8 cellular contexts compared by ENCODE assay signal in genomic region chr1:89454845-89455521, GRCh38.
DNase-seq lines count a peak whose midpoint lies in the region; ATAC-seq, FAIRE-seq and TF ChIP-seq lines count a peak whose summit lies in the region.

No MANE protein-coding gene starts in this region.

- intact Hi-C loops in CD14-positive monocyte (cut with micrococcal nuclease), result loop anchor here (5.0 to 10.0 kb wide), 2 partner anchors 370 to 458 kb away; no protein-coding TSS in a partner anchor

- FAIRE-seq in H54 (lab: Jason Lieb, UNC), result no peak

- ATAC-seq in WTC11, result peak; percentile 54
- ATAC-seq in lung (ENCODE audit: insufficient read depth, low FRiP score), result no peak
- ATAC-seq in HG03439 (IDR thresholded peaks at IDR 0.05; ENCODE audit: unreplicated experiment), result no peak

- no peak overlapping the region for H3K27ac Mint-ChIP-seq in CD14-positive monocyte
- H3K27ac Mint-ChIP-seq in WTC11, result no peak overlapping the region

- DNase-seq in CD14-positive monocyte (ENCODE audit: low spot score) (no peak), H54 (ENCODE audit: insufficient read length, low spot score) (peak; percentile 11), NCI-H2171 (lab: John Stamatoyannopoulos, UW) (peak; percentile 28), WTC11 (ENCODE audit: low spot score) (peak; percentile 28), coronary artery (ENCODE audit: low spot score) (no peak), lung (ENCODE audit: low spot score) (no peak)
- DNase-seq in stimulated activated CD8-positive, alpha-beta memory T cell treated with anti-CD3 and anti-CD28 coated beads, Interleukin-7, amount 100 ng/mL, for 1 hour (ENCODE audit: low read depth in 2 of 2), result peak; percentile 5 to 29

- 28 to 33% methylated on average over 7 of the region's 7 CpGs for WGBS in lung, 2 donors

- H3K27me3 ChIP-seq in lung (ENCODE audit: control insufficient read depth, insufficient read depth), result no peaks in the 10 kb centered on the region

- no peaks in the 10 kb centered on the region for H3K36me3 Mint-ChIP-seq in CD14-positive monocyte
- H3K36me3 Mint-ChIP-seq in WTC11, result no peaks in the 10 kb centered on the region

- H3K4me3 Mint-ChIP-seq in CD14-positive monocyte (no peak overlapping the region), WTC11 (no peak overlapping the region)

- no peaks in the 10 kb centered on the region for H3K9me3 ChIP-seq in lung (ENCODE audit: control insufficient read depth in 2 of 2, insufficient read depth in 1 of 2, low read length in 1 of 2)

- H3K4me1 ChIP-seq in lung (ENCODE audit: control insufficient read depth in 2 of 2, insufficient read depth in 2 of 2, low read length in 2 of 2), result no peaks in the 10 kb centered on the region

- H3K9me3 Mint-ChIP-seq in CD14-positive monocyte (no peaks in the 10 kb centered on the region), WTC11 (no peaks in the 10 kb centered on the region)

- TF ChIP-seq POLR2A in H54 (IDR thresholded peaks at IDR 0.05; ENCODE audit: low read depth, low read length), result no peak

- H3K27ac ChIP-seq in coronary artery (no peak overlapping the region), lung (ENCODE audit: low read depth in 1 of 2, low read length in 1 of 2) (no peak overlapping the region)

- no peaks in the 10 kb centered on the region for H3K36me3 ChIP-seq in lung (ENCODE audit: control insufficient read depth in 2 of 2, insufficient read depth in 2 of 2, low read length in 2 of 2)

- CTCF ChIA-PET in WTC11 (lab: Charles Lee), result interaction anchor here (0.6 to 1.8 kb wide), 3 partner anchors 90 to 369 kb away, joined by 3 to 7 read pairs (median 4); no protein-coding TSS in a partner anchor

- H3K4me3 ChIP-seq in coronary artery (no peak overlapping the region), lung (no peak overlapping the region)

- H3K27me3 Mint-ChIP-seq in CD14-positive monocyte (ENCODE audit: low read depth in 3 of 3) (peaks cover 2 to 5% (median 2%) of the 10 kb centered on the region in 3 donors), WTC11 (ENCODE audit: low read depth) (no peaks in the 10 kb centered on the region)

- TF ChIP-seq CTCF in CD14-positive monocyte (IDR thresholded peaks at IDR 0.05), result peak; percentile 76
- peak; percentile 54; the same call in 1 of the 2 replicates for TF ChIP-seq CTCF in WTC11 (IDR thresholded peaks at IDR 0.05)
- TF ChIP-seq CTCF in coronary artery (IDR thresholded peaks at IDR 0.05), result peak; percentile 42
- TF ChIP-seq CTCF in lung (IDR thresholded peaks at IDR 0.05; ENCODE audit: control extremely low read depth, extremely low read depth), result peak; percentile 68

- POLR2A ChIA-PET in WTC11 (lab: Charles Lee), result no interaction called here

- H3K4me1 Mint-ChIP-seq in CD14-positive monocyte (peaks cover 12% of the 10 kb centered on the region), WTC11 (peaks cover 11% of the 10 kb centered on the region)

TF ChIP-seq in WTC11, 78 proteins besides CTCF, POLR2A, EP300 and RAD21:
- TF ChIP-seq FOXP1 (CRISPR knock-in tag; IDR thresholded peaks at IDR 0.05; ENCODE audit: borderline replicate concordance) (no peak), ATF3 (CRISPR knock-in tag; conservative IDR thresholded peaks at IDR 0.05) (no peak), STAT6 (CRISPR knock-in tag; conservative IDR thresholded peaks at IDR 0.05; ENCODE audit: low read depth) (no peak)
- TF ChIP-seq, protein P1, sequence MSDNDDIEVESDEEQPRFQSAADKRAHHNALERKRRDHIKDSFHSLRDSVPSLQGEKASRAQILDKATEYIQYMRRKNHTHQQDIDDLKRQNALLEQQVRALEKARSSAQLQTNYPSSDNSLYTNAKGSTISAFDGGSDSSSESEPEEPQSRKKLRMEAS (CRISPR knock-in tag; IDR thresholded peaks at IDR 0.05), result no peak
TF ChIP-seq in WTC11: peak in this region for 0.

Comparison
In these comparisons a context has a peak if more than half of its experiments do, and no peak if none do; other contexts are left out.
1. DNase-seq: peak in H54 (single experiment), NCI-H2171 (single experiment), WTC11 (single experiment) and stimulated activated CD8-positive, alpha-beta memory T cell treated with anti-CD3 and anti-CD28 coated beads, Interleukin-7, amount 100 ng/mL, for 1 hour (2 of 2); none in CD14-positive monocyte (single experiment), coronary artery (single experiment) and lung (single experiment).
2. Peak in every context shown above with its lines, with median percentiles within 50 percentile points of each other: CTCF ChIP-seq.